Comparison of ENCODE assay signal across 9 cellular contexts in genomic region chr12:47753021-47754001, GRCh38. TPM values are rescaled to one million over a fixed set of nuclear protein-coding genes. Genes with fewer than 3 reads are reported as not detected.
DNase-seq lines count a peak whose midpoint lies in the region; ATAC-seq and TF ChIP-seq lines count a peak whose summit lies in the region.
"Had no signal": no experiment of that assay in that cellular context is flagged by ENCODE, and none has a peak within 500 bp of the region (broad histone marks: within the 10 kb centered on the region; RNA-seq: fewer than 3 reads in every experiment).

No MANE protein-coding gene starts in this region.

- peak; percentile 8 for ATAC-seq in foreskin keratinocyte
- ATAC-seq in GM18511 (IDR thresholded peaks at IDR 0.05; ENCODE audit: unreplicated experiment), result no peak

- H3K79me2 ChIP-seq in DOHH2 (ENCODE audit: control insufficient read depth, low read length) (no peaks in the 10 kb centered on the region), trophoblast cell (ENCODE audit: control insufficient read depth, insufficient read depth, low read length, poor library complexity) (no peaks in the 10 kb centered on the region)

- TF ChIP-seq POLR2A in Peyer's patch (IDR thresholded peaks at IDR 0.05), result no peak

- no peaks in the 10 kb centered on the region for H3K9me3 ChIP-seq in DOHH2 (ENCODE audit: control insufficient read depth, insufficient read depth, low read length)
- no peaks in the 10 kb centered on the region for H3K9me3 ChIP-seq in Peyer's patch
- peaks cover 1% of the 10 kb centered on the region for H3K9me3 ChIP-seq in trophoblast cell (ENCODE audit: insufficient read depth, low read depth, low read length)

- no peak overlapping the region for H4K12ac ChIP-seq in trophoblast cell (ENCODE audit: low read depth, low read length)

- H2AK5ac ChIP-seq in trophoblast cell (ENCODE audit: low read length), result peak overlapping the region; percentile 81

- no peak overlapping the region for H3K14ac ChIP-seq in trophoblast cell (ENCODE audit: low read length)

- H3K4me1 ChIP-seq in DOHH2 (ENCODE audit: control insufficient read depth, low read length) (peaks cover 24% of the 10 kb centered on the region), Peyer's patch (peaks cover 0 to 40% (median 2%) of the 10 kb centered on the region in 4 donors), foreskin keratinocyte (peaks cover 31% of the 10 kb centered on the region), trophoblast cell (ENCODE audit: control insufficient read depth in 1 of 2, insufficient read depth in 2 of 2, low read length in 2 of 2) (peaks cover 38 to 42% of the 10 kb centered on the region in 2 experiments)

- peak overlapping the region; percentile 31 for H2AFZ ChIP-seq in trophoblast cell (ENCODE audit: insufficient read depth, low read length, poor library complexity)

- peak overlapping the region; percentile 76 for H2BK120ac ChIP-seq in trophoblast cell (ENCODE audit: insufficient read depth, low read length, poor library complexity)

- WGBS in trophoblast cell (ENCODE audit: extremely low coverage, insufficient coverage, insufficient read length), result no CpG with 5 or more reads among the region's 11 CpGs

- no peak overlapping the region for H3K18ac ChIP-seq in trophoblast cell (ENCODE audit: low read length)

- 0 out of 2 replicates have a peak overlapping the region, but pooled peaks have one; percentile 18 for H3K4me3 ChIP-seq in DOHH2 (ENCODE audit: low read length)
- no peak overlapping the region for H3K4me3 ChIP-seq in Peyer's patch
- H3K4me3 ChIP-seq in trophoblast cell (ENCODE audit: low read depth, low read length), result no peak overlapping the region

- H3K4me2 ChIP-seq in DOHH2 (ENCODE audit: low read length), result peak overlapping the region; percentile 44
- peak overlapping the region; percentile 9 for H3K4me2 ChIP-seq in trophoblast cell (ENCODE audit: low read length)

- no peaks in the 10 kb centered on the region for H4K20me1 ChIP-seq in DOHH2 (ENCODE audit: control insufficient read depth, insufficient read depth, low read depth, low read length)

- no peak overlapping the region for H3K9ac ChIP-seq in trophoblast cell (ENCODE audit: low read length)

- TF ChIP-seq CTCF in DOHH2 (IDR thresholded peaks at IDR 0.05; ENCODE audit: low read depth, low read length, poor library complexity, severe bottlenecking) (no peak), Peyer's patch (IDR thresholded peaks at IDR 0.05) (peak in 1 of 6 experiments; percentile 5), foreskin keratinocyte (conservative IDR thresholded peaks at IDR 0.05) (no peak)

- H3K79me1 ChIP-seq in trophoblast cell (ENCODE audit: low read length), result peaks cover 7% of the 10 kb centered on the region

- DNase-seq in Peyer's patch, result peak in 2 of 3 donors; percentile 69
- peak in 1 of 2 donors; percentile 65 for DNase-seq in foreskin keratinocyte
- peak; percentile 26 to 50 for DNase-seq in trophoblast cell
- no peak for DNase-seq in HuH-7.5 (ENCODE audit: low spot score)
- DNase-seq in activated CD4-positive, alpha-beta T cell treated with anti-CD3 and anti-CD28 coated beads for 48 hours, result no peak
- DNase-seq in SIG-M5 treated with dmso at 0.1 percent for 504 hours (lab: John Stamatoyannopoulos, UW; ENCODE audit: unreplicated experiment), result no peak

- no peak overlapping the region for H3K4ac ChIP-seq in trophoblast cell (ENCODE audit: low read depth, low read length)

- no peaks in the 10 kb centered on the region for H3K9me2 ChIP-seq in DOHH2 (replicated peaks; ENCODE audit: control insufficient read depth, low read length)

- peaks cover 19% of the 10 kb centered on the region for H3K27me3 ChIP-seq in DOHH2 (ENCODE audit: control insufficient read depth, low read length)
- H3K27me3 ChIP-seq in Peyer's patch, result no peaks in the 10 kb centered on the region
- H3K27me3 ChIP-seq in foreskin keratinocyte, result no peaks in the 10 kb centered on the region
- H3K27me3 ChIP-seq in trophoblast cell (ENCODE audit: insufficient read depth, low read length), result no peaks in the 10 kb centered on the region

- peak overlapping the region; percentile 34 for H2BK5ac ChIP-seq in trophoblast cell (ENCODE audit: low read depth, low read length, poor library complexity)

- H4K91ac ChIP-seq in trophoblast cell (ENCODE audit: low read depth, low read length), result peak overlapping the region; percentile 72

- no peak overlapping the region for H3K27ac ChIP-seq in DOHH2 (ENCODE audit: low read depth, low read length)
- H3K27ac ChIP-seq in Peyer's patch, result peak overlapping the region in 3 of 4 donors; percentile 11 to 70 (median 53)
- peak overlapping the region; percentile 35 for H3K27ac ChIP-seq in foreskin keratinocyte
- no peak overlapping the region for H3K27ac ChIP-seq in trophoblast cell (ENCODE audit: low read depth, low read length)

- no peaks in the 10 kb centered on the region for H3F3A ChIP-seq in DOHH2 (ENCODE audit: control insufficient read depth, insufficient read depth)

- peak overlapping the region; percentile 44 for H2BK12ac ChIP-seq in trophoblast cell (ENCODE audit: low read length)

- no peak overlapping the region for H3K23ac ChIP-seq in trophoblast cell (ENCODE audit: low read length)

- H3K36me3 ChIP-seq in DOHH2 (ENCODE audit: control insufficient read depth, low read length) (no peaks in the 10 kb centered on the region), Peyer's patch (no peaks in the 10 kb centered on the region), trophoblast cell (ENCODE audit: control insufficient read depth in 1 of 2, insufficient read depth in 2 of 2, low read length in 2 of 2) (no peaks in the 10 kb centered on the region)

- peak overlapping the region; percentile 69 for H4K8ac ChIP-seq in trophoblast cell (ENCODE audit: low read depth, low read length)

RNA-seq across cellular contexts. Expression of gene RAPGEF3, which starts 5.4 kb away (rescaled TPM):
- total RNA-seq in Peyer's patch, result 10 to 100 TPM in 3 of 4 donors, 1 to 10 TPM in 1; 4.9 to 33.0 (median 16.9) TPM
- 7.7 and 8.1 TPM in 2 replicates for total RNA-seq in foreskin keratinocyte
- polyA plus RNA-seq in foreskin keratinocyte, result 6.0 and 6.5 TPM in 2 replicates
- 0.68 and 0.78 TPM in 2 replicates for polyA plus RNA-seq in trophoblast cell (2013)

RNA-seq across cellular contexts. Expression of gene SLC48A1, which starts 19.7 kb away (rescaled TPM):
- total RNA-seq in Peyer's patch, result 10 to 100 TPM; 14.9 to 21.5 (median 15.9) TPM
- total RNA-seq in foreskin keratinocyte, result 14.5 and 14.9 TPM in 2 replicates
- polyA plus RNA-seq in foreskin keratinocyte, result 12.0 and 13.2 TPM in 2 replicates
- 4.7 and 4.8 TPM in 2 replicates for polyA plus RNA-seq in trophoblast cell (2013)

RNA-seq across cellular contexts. Expression of gene ENDOU, which starts 28.0 kb away (rescaled TPM):
- total RNA-seq in Peyer's patch (not detected), foreskin keratinocyte (0.28 and 0.34 TPM in 2 replicates)
- 0.14 and 0.21 TPM in 2 replicates for polyA plus RNA-seq in foreskin keratinocyte
- polyA plus RNA-seq in trophoblast cell (2013), result 26.2 and 28.2 TPM in 2 replicates
- total RNA-seq: activated CD8-positive, alpha-beta memory T cell treated with anti-CD3 and anti-CD28 coated beads for 36 hours had no signal

RNA-seq across cellular contexts. Expression of gene RPAP3, which starts 47.5 kb away (rescaled TPM):
- total RNA-seq in Peyer's patch (10 to 100 TPM in 3 of 4 donors, 1 to 10 TPM in 1; 5.4 to 33.8 (median 13.3) TPM), foreskin keratinocyte (27.8 and 29.7 TPM in 2 replicates)
- 14.7 and 16.3 TPM in 2 replicates for polyA plus RNA-seq in foreskin keratinocyte
- 30.6 and 32.7 TPM in 2 replicates for polyA plus RNA-seq in trophoblast cell (2013)

Comparison
In these comparisons a context has a peak if more than half of its experiments do, and no peak if none do; other contexts are left out.
1. H3K27ac ChIP-seq: peak in Peyer's patch (3 of 4) and foreskin keratinocyte (single experiment); none in DOHH2 (single experiment) and trophoblast cell (single experiment).
2. DNase-seq: peak in Peyer's patch (2 of 3) and trophoblast cell (2 of 2); none in HuH-7.5 (single experiment), activated CD4-positive, alpha-beta T cell treated with anti-CD3 and anti-CD28 coated beads for 48 hours (single experiment) and SIG-M5 treated with dmso at 0.1 percent for 504 hours (single experiment).